Comparison of ENCODE assay signal across 13 cellular contexts in genomic region chr18:71327443-71328120, GRCh38.
"Had no signal": no experiment of that assay in that cellular context is flagged by ENCODE, and none has a peak within 500 bp of the region (broad histone marks: within the 10 kb centered on the region; RNA-seq: fewer than 3 reads in every experiment).

No MANE protein-coding gene starts in this region.

- H3K4me1 ChIP-seq: ascending aorta, gastrocnemius medialis, heart left ventricle had no signal

- H3K9me3 ChIP-seq: ascending aorta, gastrocnemius medialis, heart left ventricle, ovary had no signal

- H3K27me3 ChIP-seq: ascending aorta, gastrocnemius medialis, heart left ventricle, ovary had no signal

- H3K36me3 ChIP-seq: ascending aorta, gastrocnemius medialis, heart left ventricle, ovary had no signal

- H3K4me3 ChIP-seq: ascending aorta, gastrocnemius medialis, heart left ventricle, ovary had no signal

- ATAC-seq: activated naive CD8-positive, alpha-beta T cell treated with anti-CD3 and anti-CD28 coated beads, Interleukin-2, amount 50 U/mL, for 24 hours; gastrocnemius medialis; heart left ventricle; left lobe of liver had no signal

- H3K27ac ChIP-seq: ascending aorta, gastrocnemius medialis, heart left ventricle, ovary had no signal

- DNase-seq: activated CD4-positive, alpha-beta T cell treated with anti-CD3 and anti-CD28 coated beads, Interleukin-2, amount 10 ng/mL, durations not matched to agents 7 days and 5 days; activated CD8-positive, alpha-beta memory T cell treated with anti-CD3 and anti-CD28 coated beads for 24 hours; activated naive CD4-positive, alpha-beta T cell treated with anti-CD3 and anti-CD28 coated beads for 36 hours; activated naive CD8-positive, alpha-beta T cell treated with anti-CD3 and anti-CD28 coated beads, Interleukin-2, amount 50 U/mL, for 24 hours; dermis blood vessel endothelial cell; gastrocnemius medialis; heart left ventricle; midbrain; ovary; stimulated activated CD4-positive, alpha-beta T cell treated with anti-CD3 and anti-CD28 coated beads, Interleukin-12 subunit alpha, Interleukin-12 subunit beta, amount 100 ng/mL, for 4 hours; stimulated activated CD4-positive, alpha-beta T cell treated with anti-CD3 and anti-CD28 coated beads, Interleukin-2, amount 100 ng/mL, for 24 hours had no signal
